ENCODE assay signal across 24 cellular contexts in genomic region chr6:14131579-14131978, GRCh38.
"Had no signal": no experiment of that assay in that cellular context is flagged by ENCODE, and none has a peak within 500 bp of the region (broad histone marks: within the 10 kb centered on the region; RNA-seq: fewer than 3 reads in every experiment).

No MANE protein-coding gene starts in this region.

- H3K27ac ChIP-seq: dorsolateral prefrontal cortex, epithelial cell of prostate, gastrocnemius medialis, prostate gland, right atrium auricular region, skin epidermis, spleen, suprapubic skin, transverse colon, upper lobe of right lung, uterus had no signal

- H3K36me3 ChIP-seq: gastrocnemius medialis, prostate gland, right atrium auricular region, suprapubic skin, transverse colon, uterus had no signal

- H3K4me1 ChIP-seq: gastrocnemius medialis, prostate gland had no signal

- H3K9me3 ChIP-seq: gastrocnemius medialis, prostate gland, right atrium auricular region, spleen, suprapubic skin, transverse colon, upper lobe of right lung, uterus had no signal

- H3K27me3 Mint-ChIP-seq: naive thymus-derived CD8-positive, alpha-beta T cell; stimulated activated naive CD8-positive, alpha-beta T cell treated with anti-CD3 and anti-CD28 coated beads, Interleukin-15, amount 100 ng/mL, for 72 hours had no signal

- DNase-seq: dorsolateral prefrontal cortex; effector CD4-positive, alpha-beta T cell; foreskin fibroblast; gastrocnemius medialis; kidney; mesenchymal stem cell; midbrain; naive thymus-derived CD8-positive, alpha-beta T cell; nephron progenitor cell; nucleus accumbens; spleen; stimulated activated CD4-positive, alpha-beta T cell treated with anti-CD3 and anti-CD28 coated beads, Interleukin-4, amount 100 ng/mL, for 4 hours; stimulated activated naive CD4-positive, alpha-beta T cell; stimulated activated naive CD8-positive, alpha-beta T cell treated with anti-CD3 and anti-CD28 coated beads, Interleukin-15, amount 100 ng/mL, for 72 hours; transverse colon; upper lobe of right lung; uterus had no signal

- H3K4me3 ChIP-seq: dorsolateral prefrontal cortex, gastrocnemius medialis, lung, prostate gland, right atrium auricular region, skin epidermis, spleen, suprapubic skin, transverse colon, upper lobe of right lung, uterus had no signal

- ATAC-seq: esophagus mucosa; gastrocnemius medialis; naive thymus-derived CD8-positive, alpha-beta T cell; stimulated activated naive CD8-positive, alpha-beta T cell treated with anti-CD3 and anti-CD28 coated beads, Interleukin-15, amount 100 ng/mL, for 72 hours; upper lobe of right lung had no signal

- H3K9me3 Mint-ChIP-seq: naive thymus-derived CD8-positive, alpha-beta T cell; nephron progenitor cell; stimulated activated naive CD8-positive, alpha-beta T cell treated with anti-CD3 and anti-CD28 coated beads, Interleukin-15, amount 100 ng/mL, for 72 hours had no signal

- H3K27ac Mint-ChIP-seq: nephron progenitor cell; stimulated activated naive CD8-positive, alpha-beta T cell treated with anti-CD3 and anti-CD28 coated beads, Interleukin-15, amount 100 ng/mL, for 72 hours had no signal

- H3K4me3 Mint-ChIP-seq: naive thymus-derived CD8-positive, alpha-beta T cell; nephron progenitor cell; stimulated activated naive CD8-positive, alpha-beta T cell treated with anti-CD3 and anti-CD28 coated beads, Interleukin-15, amount 100 ng/mL, for 72 hours had no signal

- H3K27me3 ChIP-seq: dorsolateral prefrontal cortex, gastrocnemius medialis, right atrium auricular region, spleen, suprapubic skin, transverse colon, upper lobe of right lung, uterus had no signal
